Comparison of ENCODE assay signal across 12 cellular contexts in genomic region chr20:56171087-56172012, GRCh38.
A peak's percentile ranks its signal among the peaks of the same experiment; 100 is the strongest.
DNase-seq lines count a peak whose midpoint lies in the region; ATAC-seq and TF ChIP-seq lines count a peak whose summit lies in the region.
"Had no signal": no experiment of that assay in that cellular context is flagged by ENCODE, and none has a peak within 500 bp of the region (broad histone marks: within the 10 kb centered on the region; RNA-seq: fewer than 3 reads in every experiment).

No MANE protein-coding gene starts in this region.

- no TSS peak for BruUV-seq in PC-3 (replicated peaks; lab: Mats Ljungman, UMichigan)

- H3K27me3 Mint-ChIP-seq in T-helper 2 cell treated with Interferon-gamma antibody and Interleukin-4, amounts not matched to agents 5 μg/mL and 100 μg/mL, for 36 hours (ENCODE audit: low read depth), result no peaks in the 10 kb centered on the region

- DNase-seq in HT-29 (ENCODE audit: low spot score) (peak; percentile 63), PC-3 (peak; percentile 40), posterior cingulate gyrus (peak; percentile 17 to 88 (median 37)), occipital lobe (lab: John Stamatoyannopoulos, UW) (no peak), thyroid gland (no peak)
- DNase-seq in T-helper 2 cell treated with Interferon-gamma antibody and Interleukin-4, amounts not matched to agents 5 μg/mL and 100 μg/mL, for 36 hours (ENCODE audit: low spot score), result no peak
- DNase-seq: amniotic stem cell had no signal

- H3K4me1 Mint-ChIP-seq in T-helper 2 cell treated with Interferon-gamma antibody and Interleukin-4, amounts not matched to agents 5 μg/mL and 100 μg/mL, for 36 hours (ENCODE audit: low read depth), result no peaks in the 10 kb centered on the region
- H3K4me1 Mint-ChIP-seq: WTC11 had no signal

- no peak overlapping the region for H3K27ac ChIP-seq in PC-3 (ENCODE audit: low read length)
- H3K27ac ChIP-seq in thyroid gland, result no peak overlapping the region
- H3K27ac ChIP-seq: skin epidermis had no signal

- H3K4me2 ChIP-seq in PC-3 (ENCODE audit: low read length), result no peak overlapping the region

- H3K36me3 Mint-ChIP-seq in T-helper 2 cell treated with Interferon-gamma antibody and Interleukin-4, amounts not matched to agents 5 μg/mL and 100 μg/mL, for 36 hours (ENCODE audit: low read depth), result no peaks in the 10 kb centered on the region

- H3K27ac Mint-ChIP-seq in T-helper 2 cell treated with Interferon-gamma antibody and Interleukin-4, amounts not matched to agents 5 μg/mL and 100 μg/mL, for 36 hours, result no peak overlapping the region
- H3K27ac Mint-ChIP-seq: WTC11 had no signal

- intact Hi-C loops in PC-3 (cut with micrococcal nuclease), result no loop called here
- intact Hi-C loops in posterior cingulate gyrus (cut with DNase I), result loop anchor here (2.0 to 5.0 kb wide), 2 partner anchors 757 to 1489 kb away; no protein-coding TSS in a partner anchor
- intact Hi-C loops in thyroid gland (cut with DNase I), result no loop called here

- no peaks in the 10 kb centered on the region for H3F3A ChIP-seq in PC-3 (ENCODE audit: low read length, unreplicated experiment)

- no peak overlapping the region for H3K4me3 Mint-ChIP-seq in T-helper 2 cell treated with Interferon-gamma antibody and Interleukin-4, amounts not matched to agents 5 μg/mL and 100 μg/mL, for 36 hours
- H3K4me3 Mint-ChIP-seq: WTC11 had no signal

- TF ChIP-seq POLR2A in thyroid gland (IDR thresholded peaks at IDR 0.05), result no peak

- no peaks in the 10 kb centered on the region for H3K9me3 ChIP-seq in PC-3 (ENCODE audit: low read length)
- H3K9me3 ChIP-seq in thyroid gland, result no peaks in the 10 kb centered on the region

- TF ChIP-seq CTCF in PC-3 (conservative IDR thresholded peaks at IDR 0.05; ENCODE audit: low read depth, low read length) (peak; percentile 64), thyroid gland (IDR thresholded peaks at IDR 0.05) (peak in 3 of 6 experiments; percentile 16 to 41 (median 39))

- 0 out of 2 replicates have a peak, but pooled peaks cover 5% of the 10 kb centered on the region for H3K27me3 ChIP-seq in PC-3 (ENCODE audit: low read length)
- H3K27me3 ChIP-seq in thyroid gland, result no peaks in the 10 kb centered on the region

- no peak overlapping the region for H2AFZ ChIP-seq in PC-3 (ENCODE audit: low read length)

- H4K20me1 ChIP-seq in PC-3 (ENCODE audit: low read length), result no peaks in the 10 kb centered on the region

- no peaks in the 10 kb centered on the region for H3K79me2 ChIP-seq in PC-3 (ENCODE audit: low read length)

- no peak overlapping the region for H3K9ac ChIP-seq in PC-3 (ENCODE audit: low read length)

- CTCF ChIA-PET in PC-3 (lab: Charles Lee), result no interaction called here

- H3K4me3 ChIP-seq in PC-3 (ENCODE audit: low read length) (no peak overlapping the region), thyroid gland (replicated peaks in 1 of 3) (no peak overlapping the region)
- H3K4me3 ChIP-seq: skin epidermis had no signal

- no peaks in the 10 kb centered on the region for H3K9me2 ChIP-seq in PC-3 (replicated peaks; ENCODE audit: low read length)

- ATAC-seq in PC-3 (peak; percentile 38; the same call in 1 of the 2 replicates), esophagus mucosa (peak; percentile 64), GM18909 (IDR thresholded peaks at IDR 0.05; ENCODE audit: poor library complexity, unreplicated experiment) (no peak)
- ATAC-seq: HCT116, WTC11 had no signal

- 47 to 63% methylated on average over 6 of the region's 6 CpGs for WGBS in thyroid gland, 2 donors

- H3K4me1 ChIP-seq in PC-3 (ENCODE audit: insufficient read depth, low read length) (no peaks in the 10 kb centered on the region), thyroid gland (no peaks in the 10 kb centered on the region)

- H3K9me3 Mint-ChIP-seq in T-helper 2 cell treated with Interferon-gamma antibody and Interleukin-4, amounts not matched to agents 5 μg/mL and 100 μg/mL, for 36 hours, result no peaks in the 10 kb centered on the region

- H3K36me3 ChIP-seq in PC-3 (ENCODE audit: low read depth, low read length) (no peaks in the 10 kb centered on the region), thyroid gland (no peaks in the 10 kb centered on the region)

- POLR2A ChIA-PET in PC-3 (lab: Charles Lee; ENCODE audit: unreplicated experiment), result no interaction called here

Comparison
In these comparisons a context has a peak if more than half of its experiments do, and no peak if none do; other contexts are left out.
1. DNase-seq: peak in HT-29 (single experiment), PC-3 (single experiment) and posterior cingulate gyrus (10 of 10); none in occipital lobe (single experiment), thyroid gland (0 of 2) and T-helper 2 cell treated with Interferon-gamma antibody and Interleukin-4, amounts not matched to agents 5 μg/mL and 100 μg/mL, for 36 hours (single experiment).